ENCODE assay signal across 2 cellular contexts in the genomic region with DNA sequence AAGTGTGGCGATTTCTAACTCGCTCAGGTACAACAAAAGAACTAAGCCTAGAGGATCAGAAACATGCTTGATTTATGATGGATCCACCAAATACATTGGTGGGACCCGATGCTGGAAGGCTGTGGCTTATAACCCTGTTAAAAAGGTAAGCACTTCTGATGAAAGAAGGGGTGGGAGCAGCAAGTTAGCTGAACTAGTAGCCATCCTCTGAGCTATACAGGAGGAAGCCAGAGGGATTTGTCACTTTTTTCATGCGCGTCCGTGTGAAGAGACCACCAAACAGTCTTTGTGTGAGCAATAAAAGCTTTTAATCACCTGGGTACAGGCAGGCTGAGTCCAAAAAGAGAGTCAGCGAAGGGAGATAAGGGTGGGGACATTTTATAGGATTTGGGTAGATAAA. TPM values are rescaled to one million over a fixed set of nuclear protein-coding genes. Genes with fewer than 3 reads are reported as not detected.
"Had no signal": no experiment of that assay in that cellular context is flagged by ENCODE, and none has a peak within 500 bp of the region (broad histone marks: within the 10 kb centered on the region; RNA-seq: fewer than 3 reads in every experiment).

No MANE protein-coding gene starts in this region.

RNA-seq across cellular contexts. Expression of a gene that starts 9.2 kb away (rescaled TPM):
- total RNA-seq: PC-3 had no signal

RNA-seq across cellular contexts. Expression of a gene that starts 29.3 kb away (rescaled TPM):
- total RNA-seq: SK-MEL-5 had no signal
